10 cellular contexts compared by ENCODE assay signal in the genomic region with DNA sequence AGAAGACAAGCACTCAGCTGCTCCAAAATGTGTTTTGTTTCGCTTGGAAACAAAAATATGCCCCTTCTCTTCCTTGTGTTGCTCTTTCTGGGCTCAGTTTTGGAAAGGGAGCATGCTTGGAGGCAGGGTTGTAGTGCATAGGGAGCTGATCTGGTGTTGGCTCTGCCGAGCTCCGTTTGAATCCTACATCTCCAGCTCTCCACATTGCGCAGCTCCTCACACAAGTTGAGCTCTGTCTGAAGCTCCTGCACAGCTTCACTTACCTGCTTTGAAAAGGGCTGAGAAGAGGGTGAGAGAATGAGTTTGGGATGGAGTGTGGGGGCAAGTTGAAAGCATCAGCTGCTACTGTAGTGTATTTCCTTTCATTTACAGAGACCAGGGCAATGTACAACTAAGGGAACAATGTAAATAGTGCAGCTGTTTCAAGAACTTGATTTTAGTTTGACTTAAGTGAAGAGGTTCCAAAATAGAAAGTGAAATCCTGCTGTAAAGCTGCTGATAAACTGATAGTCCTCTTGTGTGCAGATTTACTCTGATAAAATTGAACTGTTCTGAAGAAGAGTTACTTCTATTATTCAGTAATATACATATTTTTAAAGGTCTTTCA.
DNase-seq lines count a peak whose midpoint lies in the region; ATAC-seq and TF ChIP-seq lines count a peak whose summit lies in the region.
"Had no signal": no experiment of that assay in that cellular context is flagged by ENCODE, and none has a peak within 500 bp of the region (broad histone marks: within the 10 kb centered on the region; RNA-seq: fewer than 3 reads in every experiment).

No MANE protein-coding gene starts in this region.

- no peak for TF ChIP-seq CTCF in WTC11 (IDR thresholded peaks at IDR 0.05)

- H3K4me1 Mint-ChIP-seq in WTC11 = peaks cover 6% of the 10 kb centered on the region

- no peak overlapping the region for H3K4me3 Mint-ChIP-seq in WTC11

- H3K27me3 Mint-ChIP-seq in WTC11 (ENCODE audit: low read depth) = no peaks in the 10 kb centered on the region

- ATAC-seq in HG02852 (IDR thresholded peaks at IDR 0.05; ENCODE audit: unreplicated experiment) = peak; percentile 53
- ATAC-seq in WTC11 = no peak
- ATAC-seq in sciatic nerve = peak; percentile 71
- ATAC-seq in GM18519 (IDR thresholded peaks at IDR 0.05; ENCODE audit: low FRiP score, unreplicated experiment) = no peak
- ATAC-seq: body of pancreas, psoas muscle had no signal

- intact Hi-C loops in sciatic nerve (cut with DNase I) = no loop called here

- H3K27ac Mint-ChIP-seq in WTC11 = peak overlapping the region; percentile 1

- DNase-seq in NCI-H2107 treated with DMSO at 0.1 percent for 48 hours (lab: John Stamatoyannopoulos, UW; ENCODE audit: unreplicated experiment) (peak; percentile 4), NCI-H2107 (lab: John Stamatoyannopoulos, UW) (no peak), WTC11 (ENCODE audit: low spot score) (no peak), sciatic nerve (ENCODE audit: low spot score) (no peak), NOMO-1 treated with dmso at 0.1 percent for 144 hours (lab: John Stamatoyannopoulos, UW; ENCODE audit: unreplicated experiment) (no peak)
- no peak for DNase-seq in NK-92 treated with Interleukin-12 subunit alpha and Interleukin-12 subunit beta, amount 100 ng/mL, for 24 hours (lab: John Stamatoyannopoulos, UW)
- DNase-seq: body of pancreas, psoas muscle had no signal

- no peaks in the 10 kb centered on the region; the same call in 1 of the 2 replicates for H3K36me3 Mint-ChIP-seq in WTC11

- CTCF ChIA-PET in WTC11 (lab: Charles Lee) = interaction anchor here (1.3 kb wide), 1 partner anchor 850 kb away, joined by 4 read pairs; no protein-coding TSS in a partner anchor

- H3K9me3 Mint-ChIP-seq in WTC11 = no peaks in the 10 kb centered on the region

- POLR2A ChIA-PET in WTC11 (lab: Charles Lee) = no interaction called here

TF ChIP-seq in WTC11, 78 proteins besides CTCF, POLR2A, EP300 and RAD21:
- no peak for TF ChIP-seq JUN (CRISPR knock-in tag; IDR thresholded peaks at IDR 0.05)
- no peak for TF ChIP-seq TCF7 (CRISPR knock-in tag; IDR thresholded peaks at IDR 0.05; ENCODE audit: low read depth)
- TF ChIP-seq, protein P1, sequence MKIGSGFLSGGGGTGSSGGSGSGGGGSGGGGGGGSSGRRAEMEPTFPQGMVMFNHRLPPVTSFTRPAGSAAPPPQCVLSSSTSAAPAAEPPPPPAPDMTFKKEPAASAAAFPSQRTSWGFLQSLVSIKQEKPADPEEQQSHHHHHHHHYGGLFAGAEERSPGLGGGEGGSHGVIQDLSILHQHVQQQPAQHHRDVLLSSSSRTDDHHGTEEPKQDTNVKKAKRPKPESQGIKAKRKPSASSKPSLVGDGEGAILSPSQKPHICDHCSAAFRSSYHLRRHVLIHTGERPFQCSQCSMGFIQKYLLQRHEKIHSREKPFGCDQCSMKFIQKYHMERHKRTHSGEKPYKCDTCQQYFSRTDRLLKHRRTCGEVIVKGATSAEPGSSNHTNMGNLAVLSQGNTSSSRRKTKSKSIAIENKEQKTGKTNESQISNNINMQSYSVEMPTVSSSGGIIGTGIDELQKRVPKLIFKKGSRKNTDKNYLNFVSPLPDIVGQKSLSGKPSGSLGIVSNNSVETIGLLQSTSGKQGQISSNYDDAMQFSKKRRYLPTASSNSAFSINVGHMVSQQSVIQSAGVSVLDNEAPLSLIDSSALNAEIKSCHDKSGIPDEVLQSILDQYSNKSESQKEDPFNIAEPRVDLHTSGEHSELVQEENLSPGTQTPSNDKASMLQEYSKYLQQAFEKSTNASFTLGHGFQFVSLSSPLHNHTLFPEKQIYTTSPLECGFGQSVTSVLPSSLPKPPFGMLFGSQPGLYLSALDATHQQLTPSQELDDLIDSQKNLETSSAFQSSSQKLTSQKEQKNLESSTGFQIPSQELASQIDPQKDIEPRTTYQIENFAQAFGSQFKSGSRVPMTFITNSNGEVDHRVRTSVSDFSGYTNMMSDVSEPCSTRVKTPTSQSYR (CRISPR knock-in tag; IDR thresholded peaks at IDR 0.05) = no peak
- TF ChIP-seq ETV6 (CRISPR knock-in tag; IDR thresholded peaks at IDR 0.05) = no peak
- no peak for TF ChIP-seq OVOL2 (CRISPR knock-in tag; IDR thresholded peaks at IDR 0.05; ENCODE audit: borderline replicate concordance)
- TF ChIP-seq, protein P2, sequence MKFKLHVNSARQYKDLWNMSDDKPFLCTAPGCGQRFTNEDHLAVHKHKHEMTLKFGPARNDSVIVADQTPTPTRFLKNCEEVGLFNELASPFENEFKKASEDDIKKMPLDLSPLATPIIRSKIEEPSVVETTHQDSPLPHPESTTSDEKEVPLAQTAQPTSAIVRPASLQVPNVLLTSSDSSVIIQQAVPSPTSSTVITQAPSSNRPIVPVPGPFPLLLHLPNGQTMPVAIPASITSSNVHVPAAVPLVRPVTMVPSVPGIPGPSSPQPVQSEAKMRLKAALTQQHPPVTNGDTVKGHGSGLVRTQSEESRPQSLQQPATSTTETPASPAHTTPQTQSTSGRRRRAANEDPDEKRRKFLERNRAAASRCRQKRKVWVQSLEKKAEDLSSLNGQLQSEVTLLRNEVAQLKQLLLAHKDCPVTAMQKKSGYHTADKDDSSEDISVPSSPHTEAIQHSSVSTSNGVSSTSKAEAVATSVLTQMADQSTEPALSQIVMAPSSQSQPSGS (CRISPR knock-in tag; IDR thresholded peaks at IDR 0.05; ENCODE audit: borderline replicate concordance, low read depth) = no peak

Comparison
In these comparisons a context has a peak if more than half of its experiments do, and no peak if none do; other contexts are left out.
1. ATAC-seq: peak in HG02852 (single experiment) and sciatic nerve (single experiment); none in WTC11 (single experiment) and GM18519 (single experiment).